Comparison of ENCODE assay signal across 8 cellular contexts in the genomic region with DNA sequence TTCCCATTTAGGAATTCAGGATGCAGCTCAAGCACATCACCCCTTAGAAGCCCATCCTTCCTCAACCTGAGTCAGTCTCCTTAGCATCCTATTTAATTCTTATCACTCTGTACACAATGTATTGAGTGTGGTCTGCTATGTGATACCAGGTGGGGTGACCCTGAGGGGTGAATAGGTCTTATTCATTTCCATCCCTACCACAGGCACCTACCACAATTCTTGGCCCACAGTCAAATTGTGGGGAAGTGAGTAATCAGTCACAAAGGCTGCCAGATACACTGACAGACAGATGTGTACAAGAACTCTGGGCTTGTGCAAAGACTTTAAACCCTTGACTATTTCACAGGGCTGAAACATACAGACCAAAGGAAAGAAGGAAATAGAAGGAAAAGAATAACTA.
DNase-seq lines count a peak whose midpoint lies in the region; FAIRE-seq and TF ChIP-seq lines count a peak whose summit lies in the region.

No MANE protein-coding gene starts in this region.

- POLR2A ChIA-PET in A673 (lab: Charles Lee; ENCODE audit: low non-redundant PET), result no interaction called here

- TF ChIP-seq CTCF in A673 (conservative IDR thresholded peaks at IDR 0.05; ENCODE audit: low read depth, low read length), result no peak
- no peak for TF ChIP-seq CTCF in endothelial cell (IDR thresholded peaks at IDR 0.05; ENCODE audit: unreplicated experiment)
- TF ChIP-seq CTCF in dorsolateral prefrontal cortex (IDR thresholded peaks at IDR 0.05 in 54 of 56, conservative IDR thresholded peaks at IDR 0.05 in 2 of 56; ENCODE audit: low read depth in 1 of 56, partially characterized antibody in 56 of 56), result no peak

- H3K9me3 Mint-ChIP-seq in endothelial cell (ENCODE audit: unreplicated experiment), result no peaks in the 10 kb centered on the region

- peaks cover 2% of the 10 kb centered on the region for H3K27me3 Mint-ChIP-seq in endothelial cell (ENCODE audit: unreplicated experiment)

- H3K27ac Mint-ChIP-seq in endothelial cell (ENCODE audit: unreplicated experiment), result peak overlapping the region; percentile 36

- H3K4me3 ChIP-seq in A673 (ENCODE audit: low read depth, low read length, poor library complexity, severe bottlenecking), result no peak overlapping the region
- H3K4me3 ChIP-seq in dorsolateral prefrontal cortex, result no peak overlapping the region

- intact Hi-C loops in A673 (cut with micrococcal nuclease; ENCODE audit: unreplicated experiment), result loop anchor here (10.0 kb wide), 1 partner anchor 250 kb away; no protein-coding TSS in a partner anchor
- intact Hi-C loops in dorsolateral prefrontal cortex (cut with DNase I), result no loop called here
- intact Hi-C loops in posterior cingulate gyrus (cut with DNase I), result no loop called here

- CTCF ChIA-PET in A673 (lab: Charles Lee), result no interaction called here

- FAIRE-seq in GM19239 (lab: Jason Lieb, UNC), result no peak

- peaks cover 9% of the 10 kb centered on the region for H3K4me1 ChIP-seq in A673 (ENCODE audit: insufficient read depth, low read length, poor library complexity, severe bottlenecking)

- no peaks in the 10 kb centered on the region for H3K27me3 ChIP-seq in A673 (replicated peaks; ENCODE audit: insufficient read depth, low read depth, low read length, poor library complexity)
- peaks cover 0 to 4% (median 0%) of the 10 kb centered on the region in 45 donors for H3K27me3 ChIP-seq in dorsolateral prefrontal cortex

- BruUV-seq in A673 (replicated peaks; lab: Mats Ljungman, UMichigan), result no TSS peak

- peaks cover 15% of the 10 kb centered on the region for H3K36me3 Mint-ChIP-seq in endothelial cell (ENCODE audit: low read depth, unreplicated experiment)

- H3K9me3 ChIP-seq in A673 (ENCODE audit: low read depth, low read length, poor library complexity, severe bottlenecking), result no peaks in the 10 kb centered on the region

- no peaks in the 10 kb centered on the region for H3K36me3 ChIP-seq in A673 (ENCODE audit: insufficient read depth, low read length, poor library complexity, severe bottlenecking)

- H3K4me1 Mint-ChIP-seq in endothelial cell (ENCODE audit: unreplicated experiment), result peaks cover 40% of the 10 kb centered on the region

- H3K4me3 Mint-ChIP-seq in endothelial cell (ENCODE audit: unreplicated experiment), result no peak overlapping the region

- DNase-seq in A673 (ENCODE audit: low spot score) (peak; percentile 28), GM19239 (ENCODE audit: insufficient read length, low spot score) (peak; percentile 4), LoVo (ENCODE audit: low spot score) (peak; percentile 48), endothelial cell (ENCODE audit: low spot score) (no peak), dorsolateral prefrontal cortex (no peak), NCI-H446 treated with DMSO at 0.1 percent for 48 hours (lab: John Stamatoyannopoulos, UW) (no peak), posterior cingulate gyrus (no peak)
- no peak for DNase-seq in activated CD8-positive, alpha-beta memory T cell treated with anti-CD3 and anti-CD28 coated beads for 24 hours

- no peak overlapping the region for H3K27ac ChIP-seq in A673 (ENCODE audit: low read depth, low read length, poor library complexity, severe bottlenecking)
- no peak overlapping the region for H3K27ac ChIP-seq in dorsolateral prefrontal cortex

Comparison
In these comparisons a context has a peak if more than half of its experiments do, and no peak if none do; other contexts are left out.
1. DNase-seq: peak in A673 (single experiment), GM19239 (single experiment) and LoVo (single experiment); none in endothelial cell (single experiment), dorsolateral prefrontal cortex (0 of 10), NCI-H446 treated with DMSO at 0.1 percent for 48 hours (single experiment), activated CD8-positive, alpha-beta memory T cell treated with anti-CD3 and anti-CD28 coated beads for 24 hours (single experiment) and posterior cingulate gyrus (0 of 10).